In the genomic region with DNA sequence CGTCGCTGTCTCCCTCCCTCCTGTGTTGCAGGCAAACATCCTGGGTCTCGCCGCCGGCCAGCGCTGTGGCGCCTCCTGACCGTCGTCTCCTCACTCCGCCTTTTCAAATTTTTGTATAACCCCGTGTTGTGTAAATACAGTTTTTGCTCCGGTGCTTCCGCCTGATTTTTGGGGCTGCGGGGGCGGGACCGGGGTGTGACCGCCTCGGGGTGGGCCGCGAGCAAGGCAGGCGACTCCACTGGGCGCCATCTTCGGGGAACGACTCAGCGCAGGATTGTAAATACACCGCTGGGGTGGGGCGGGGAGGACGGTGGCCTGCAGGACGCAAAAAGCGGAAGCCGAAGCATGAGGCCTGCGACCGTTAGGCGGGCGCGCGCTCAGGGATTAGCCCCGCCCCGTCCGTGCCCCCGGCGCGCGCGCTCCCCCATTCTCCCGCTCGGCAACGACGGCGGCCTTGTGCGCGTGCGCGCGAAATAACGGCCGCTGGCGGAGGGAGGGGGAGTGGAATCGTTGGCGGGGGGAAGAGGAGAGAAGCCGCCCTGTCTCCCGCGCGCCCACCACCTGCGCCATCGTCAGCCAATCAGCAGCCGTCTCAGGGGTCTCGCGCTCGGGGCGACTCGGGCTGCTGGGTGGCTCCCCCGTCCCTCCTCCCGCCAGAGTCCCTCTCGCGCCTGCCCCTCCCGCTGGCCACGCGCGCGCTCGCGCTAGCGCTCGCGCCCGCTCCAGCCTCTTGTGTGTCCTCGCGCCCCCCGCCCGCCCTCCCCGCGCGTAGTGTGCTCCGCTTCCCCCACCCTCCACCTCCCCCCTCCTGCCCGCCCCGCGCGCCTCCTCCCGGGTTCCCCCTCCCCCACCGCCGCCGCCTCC, we compare ENCODE assay signal across 8 cellular contexts. TPM values are rescaled to one million over a fixed set of nuclear protein-coding genes. Genes with fewer than 3 reads are reported as not detected.
A peak's percentile ranks its signal among the peaks of the same experiment; 100 is the strongest.
DNase-seq lines count a peak whose midpoint lies in the region; ATAC-seq and TF ChIP-seq lines count a peak whose summit lies in the region.

No MANE protein-coding gene starts in this region.

- peak overlapping the region; percentile 72 for H3K4me3 ChIP-seq in CD4-positive, CD25-positive, alpha-beta regulatory T cell (ENCODE audit: low read depth, low read length)
- H3K4me3 ChIP-seq in dorsolateral prefrontal cortex (peak overlapping the region; percentile 68 to 98 (median 90)), right lobe of liver (peak overlapping the region; percentile 75 to 98 (median 79))

- H3K27ac ChIP-seq in CD4-positive, CD25-positive, alpha-beta regulatory T cell (ENCODE audit: insufficient read depth, low read length, poor library complexity, severe bottlenecking): peak overlapping the region; percentile 94
- H3K27ac ChIP-seq in dorsolateral prefrontal cortex (peak overlapping the region; percentile 95 to 100 (median 99)), right lobe of liver (peak overlapping the region; percentile 93 to 98 (median 98))

- H3K4me1 Mint-ChIP-seq in CD4-positive, CD25-positive, alpha-beta regulatory T cell: peaks cover 4 to 50% (median 32%) of the 10 kb centered on the region in 4 donors
- peaks cover 47% of the 10 kb centered on the region for H3K4me1 Mint-ChIP-seq in activated CD4-positive, alpha-beta memory T cell treated with anti-CD3 and anti-CD28 coated beads, Interleukin-2, amount 10 ng/mL, durations not matched to agents 7 days and 5 days

- peaks cover 0 to 2% (median 0%) of the 10 kb centered on the region in 7 donors for H3K9me3 Mint-ChIP-seq in CD4-positive, CD25-positive, alpha-beta regulatory T cell
- H3K9me3 Mint-ChIP-seq in activated CD4-positive, alpha-beta memory T cell treated with anti-CD3 and anti-CD28 coated beads, Interleukin-2, amount 10 ng/mL, durations not matched to agents 7 days and 5 days: no peaks in the 10 kb centered on the region

- no peaks in the 10 kb centered on the region for H3K9me3 ChIP-seq in CD4-positive, CD25-positive, alpha-beta regulatory T cell (ENCODE audit: control insufficient read depth in 2 of 2, low read length in 2 of 2)
- no peaks in the 10 kb centered on the region for H3K9me3 ChIP-seq in right lobe of liver

- H3K36me3 ChIP-seq in CD4-positive, CD25-positive, alpha-beta regulatory T cell (ENCODE audit: control insufficient read depth, insufficient read depth, low read length): peaks cover 28% of the 10 kb centered on the region
- H3K36me3 ChIP-seq in right lobe of liver: peaks cover 0 to 10% (median 0%) of the 10 kb centered on the region in 4 donors

- DNase-seq in CD4-positive, CD25-positive, alpha-beta regulatory T cell: peak; percentile 96 to 99 (median 98)
- DNase-seq in NCI-H82 (lab: John Stamatoyannopoulos, UW) (peak; percentile 98), dorsolateral prefrontal cortex (peak; percentile 95 to 98 (median 98)), right lobe of liver (peak; percentile 98 to 99 (median 99))
- peak; percentile 98 for DNase-seq in activated CD4-positive, alpha-beta memory T cell treated with anti-CD3 and anti-CD28 coated beads, Interleukin-2, amount 10 ng/mL, durations not matched to agents 7 days and 5 days
- DNase-seq in stimulated activated CD4-positive, alpha-beta T cell treated with anti-CD3 and anti-CD28 coated beads, Interleukin-4, amount 100 ng/mL, for 1 hour: peak; percentile 97

- peak overlapping the region; percentile 99 to 100 (median 100) for H3K27ac Mint-ChIP-seq in CD4-positive, CD25-positive, alpha-beta regulatory T cell
- H3K27ac Mint-ChIP-seq in activated CD4-positive, alpha-beta memory T cell treated with anti-CD3 and anti-CD28 coated beads, Interleukin-2, amount 10 ng/mL, durations not matched to agents 7 days and 5 days: peak overlapping the region; percentile 98

- H3K4me3 Mint-ChIP-seq in CD4-positive, CD25-positive, alpha-beta regulatory T cell: peak overlapping the region; percentile 90 to 100 (median 100)
- peak overlapping the region; percentile 87 for H3K4me3 Mint-ChIP-seq in activated CD4-positive, alpha-beta memory T cell treated with anti-CD3 and anti-CD28 coated beads, Interleukin-2, amount 10 ng/mL, durations not matched to agents 7 days and 5 days

- WGBS in right lobe of liver (ENCODE audit: insufficient coverage, low coverage, low lambda C conversion rate, missing lambda C conversion rate): 0% methylated on average over 29 of the region's 103 CpGs

- TF ChIP-seq POLR2A in right lobe of liver (IDR thresholded peaks at IDR 0.05): peak; percentile 82

- H3K36me3 Mint-ChIP-seq in CD4-positive, CD25-positive, alpha-beta regulatory T cell: peaks cover 19% of the 10 kb centered on the region
- peaks cover 66% of the 10 kb centered on the region for H3K36me3 Mint-ChIP-seq in activated CD4-positive, alpha-beta memory T cell treated with anti-CD3 and anti-CD28 coated beads, Interleukin-2, amount 10 ng/mL, durations not matched to agents 7 days and 5 days (ENCODE audit: low read depth)

- peaks cover 46% of the 10 kb centered on the region for H3K4me1 ChIP-seq in CD4-positive, CD25-positive, alpha-beta regulatory T cell (ENCODE audit: control insufficient read depth, insufficient read depth, low read length, poor library complexity, severe bottlenecking)
- peaks cover 0 to 16% (median 5%) of the 10 kb centered on the region in 4 donors for H3K4me1 ChIP-seq in right lobe of liver

- CTCF ChIA-PET in activated CD4-positive, alpha-beta memory T cell treated with anti-CD3 and anti-CD28 coated beads, Interleukin-2, amount 10 ng/mL, durations not matched to agents 7 days and 5 days (lab: Charles Lee): interaction anchor here (0.5 to 3.7 kb wide), 6 partner anchors 10 to 227 kb away, joined by 3 to 22 read pairs (median 9); partner anchors contain the start of genes KIF22 and PAGR1

- TF ChIP-seq CTCF in dorsolateral prefrontal cortex (IDR thresholded peaks at IDR 0.05 in 54 of 56, conservative IDR thresholded peaks at IDR 0.05 in 2 of 56; ENCODE audit: low read depth in 1 of 56, partially characterized antibody in 56 of 56) (peak in 41 of 56 donors; percentile 1 to 58 (median 35)), right lobe of liver (IDR thresholded peaks at IDR 0.05) (no peak)

- intact Hi-C loops in dorsolateral prefrontal cortex (cut with DNase I) (loop anchor here (1.0 to 5.0 kb wide), 4 partner anchors 15 to 262 kb away; partner anchors contain the start of genes ALDOA (in 1 of the 2), C16orf92 (in 1 of the 2), KIF22 (in 1 of the 2) and TAOK2 (in 1 of the 2)), right lobe of liver (cut with DNase I) (no loop called here)

- peaks cover 11% of the 10 kb centered on the region for H3K27me3 Mint-ChIP-seq in CD4-positive, CD25-positive, alpha-beta regulatory T cell
- H3K27me3 Mint-ChIP-seq in activated CD4-positive, alpha-beta memory T cell treated with anti-CD3 and anti-CD28 coated beads, Interleukin-2, amount 10 ng/mL, durations not matched to agents 7 days and 5 days: no peaks in the 10 kb centered on the region

- H3K27me3 ChIP-seq in CD4-positive, CD25-positive, alpha-beta regulatory T cell (ENCODE audit: control insufficient read depth, insufficient read depth, low read length): no peaks in the 10 kb centered on the region
- no peaks in the 10 kb centered on the region for H3K27me3 ChIP-seq in dorsolateral prefrontal cortex
- no peaks in the 10 kb centered on the region for H3K27me3 ChIP-seq in right lobe of liver

- peak; percentile 70 to 75 for ATAC-seq in CD4-positive, CD25-positive, alpha-beta regulatory T cell (ENCODE audit: low read depth in 2 of 2)
- peak; percentile 59 for ATAC-seq in GM19397 (IDR thresholded peaks at IDR 0.05; ENCODE audit: unreplicated experiment)
- ATAC-seq in HG03558 (IDR thresholded peaks at IDR 0.05; ENCODE audit: extremely low read depth, unreplicated experiment): peak; percentile 23
- peak; percentile 81 to 88 (median 86) for ATAC-seq in right lobe of liver

- POLR2A ChIA-PET in activated CD4-positive, alpha-beta memory T cell treated with anti-CD3 and anti-CD28 coated beads, Interleukin-2, amount 10 ng/mL, durations not matched to agents 7 days and 5 days (lab: Charles Lee): interaction anchor here (1.5 to 10.8 kb wide), 8 partner anchors 12 to 378 kb away, joined by 3 to 260 read pairs (median 20); partner anchors contain the start of genes C16orf54, CORO1A, KIF22 and MVP

RNA-seq across cellular contexts. Expression of gene MAZ, which starts 0.9 kb away (rescaled TPM):
- total RNA-seq in CD4-positive, CD25-positive, alpha-beta regulatory T cell: 224 TPM
- 10 to 100 TPM; 36.9 to 62.2 (median 44.5) TPM for polyA plus RNA-seq in CD4-positive, CD25-positive, alpha-beta regulatory T cell
- total RNA-seq in activated CD4-positive, alpha-beta memory T cell treated with anti-CD3 and anti-CD28 coated beads, Interleukin-2, amount 10 ng/mL, durations not matched to agents 7 days and 5 days: 100 to 1,000 TPM; 365 to 376 TPM
- 100 to 1,000 TPM; 133 to 275 (median 174) TPM for total RNA-seq in dorsolateral prefrontal cortex
- 100 to 1,000 TPM in 1 of 6 experiments, 10 to 100 TPM in 5; 42.9 to 106 (median 60.7) TPM for total RNA-seq in right lobe of liver

RNA-seq across cellular contexts. Expression of gene PRRT2, which starts 6.5 kb away (rescaled TPM):
- 1.9 TPM for total RNA-seq in CD4-positive, CD25-positive, alpha-beta regulatory T cell
- polyA plus RNA-seq in CD4-positive, CD25-positive, alpha-beta regulatory T cell: under 1 TPM in 2 of 4 donors, not detected in 2; 0.06 to 0.17 TPM
- 1 to 10 TPM in 1 of 2 experiments, under 1 TPM in 1; 0.91 to 1.0 TPM for total RNA-seq in activated CD4-positive, alpha-beta memory T cell treated with anti-CD3 and anti-CD28 coated beads, Interleukin-2, amount 10 ng/mL, durations not matched to agents 7 days and 5 days
- total RNA-seq in dorsolateral prefrontal cortex: 100 to 1,000 TPM in 117 of 120 experiments, 10 to 100 TPM in 3; 59.4 to 245 (median 169) TPM
- total RNA-seq in right lobe of liver: under 1 TPM in 4 of 6 experiments, not detected in 2; 0.15 to 0.98 (median 0.51) TPM

RNA-seq across cellular contexts. Expression of gene PAGR1, which starts 10.5 kb away (rescaled TPM):
- 15.6 TPM for total RNA-seq in CD4-positive, CD25-positive, alpha-beta regulatory T cell
- 10 to 100 TPM; 41.0 to 48.8 (median 45.5) TPM for polyA plus RNA-seq in CD4-positive, CD25-positive, alpha-beta regulatory T cell
- total RNA-seq in activated CD4-positive, alpha-beta memory T cell treated with anti-CD3 and anti-CD28 coated beads, Interleukin-2, amount 10 ng/mL, durations not matched to agents 7 days and 5 days: 10 to 100 TPM; 26.6 to 28.4 TPM
- 10 to 100 TPM; 16.6 to 44.6 (median 24.7) TPM for total RNA-seq in dorsolateral prefrontal cortex
- total RNA-seq in right lobe of liver: 10 to 100 TPM in 5 of 6 experiments, 1 to 10 TPM in 1; 8.5 to 26.1 (median 11.5) TPM

RNA-seq across cellular contexts. Expression of gene MVP, which starts 14.8 kb away (rescaled TPM):
- 163 TPM for total RNA-seq in CD4-positive, CD25-positive, alpha-beta regulatory T cell
- polyA plus RNA-seq in CD4-positive, CD25-positive, alpha-beta regulatory T cell: 100 to 1,000 TPM; 116 to 157 (median 133) TPM
- 100 to 1,000 TPM; 167 TPM for total RNA-seq in activated CD4-positive, alpha-beta memory T cell treated with anti-CD3 and anti-CD28 coated beads, Interleukin-2, amount 10 ng/mL, durations not matched to agents 7 days and 5 days
- total RNA-seq in dorsolateral prefrontal cortex: 10 to 100 TPM; 16.4 to 85.7 (median 36.1) TPM
- 100 to 1,000 TPM in 2 of 6 experiments, 10 to 100 TPM in 4; 37.4 to 112 (median 77.8) TPM for total RNA-seq in right lobe of liver

RNA-seq across cellular contexts. Expression of gene KIF22, which starts 14.9 kb away (rescaled TPM):
- 89.1 TPM for total RNA-seq in CD4-positive, CD25-positive, alpha-beta regulatory T cell
- polyA plus RNA-seq in CD4-positive, CD25-positive, alpha-beta regulatory T cell: 10 to 100 TPM; 49.4 to 65.1 (median 56.1) TPM
- 100 to 1,000 TPM; 187 to 192 TPM for total RNA-seq in activated CD4-positive, alpha-beta memory T cell treated with anti-CD3 and anti-CD28 coated beads, Interleukin-2, amount 10 ng/mL, durations not matched to agents 7 days and 5 days
- 10 to 100 TPM; 10.5 to 31.6 (median 21.6) TPM for total RNA-seq in dorsolateral prefrontal cortex
- total RNA-seq in right lobe of liver: 10 to 100 TPM in 5 of 6 experiments, 1 to 10 TPM in 1; 9.8 to 27.1 (median 24.7) TPM

Comparison
In these comparisons a context has a peak if more than half of its experiments do, and no peak if none do; other contexts are left out.
1. Peak in every context shown above with its lines: DNase-seq, ATAC-seq, H3K4me3 ChIP-seq and H3K27ac ChIP-seq.
2. ATAC-seq: peak in every context shown above with its lines; median percentile 86 in right lobe of liver; 72 in CD4-positive, CD25-positive, alpha-beta regulatory T cell; 59 in GM19397; 23 in HG03558.
3. CTCF ChIP-seq: peak in dorsolateral prefrontal cortex (41 of 56); none in right lobe of liver (0 of 4).
4. RNA of gene PRRT2, which starts 6.5 kb away (total RNA-seq): 59.4 to 245 TPM in dorsolateral prefrontal cortex; 1.9 TPM in CD4-positive, CD25-positive, alpha-beta regulatory T cell (single experiment), 0.91 to 1.0 TPM in activated CD4-positive, alpha-beta memory T cell treated with anti-CD3 and anti-CD28 coated beads, Interleukin-2, amount 10 ng/mL, durations not matched to agents 7 days and 5 days and 0.15 to 0.98 TPM in right lobe of liver; every median in the first group is over 10 times any median in the second.
5. intact Hi-C loops: an anchor here in dorsolateral prefrontal cortex (1.0 to 5.0 kb wide); none called in right lobe of liver.